1 cellular context compared by ENCODE assay signal in genomic region chr2:166373951-166374350, GRCh38.
TF ChIP-seq lines count a peak whose summit lies in the region.

No MANE protein-coding gene starts in this region.

TF ChIP-seq in HEK293, 187 proteins besides CTCF, POLR2A, EP300 and RAD21 (continued from another document):
- TF ChIP-seq ZBTB44 (tag by site-specific recombination; IDR thresholded peaks at IDR 0.05), result peak; percentile 77
- TF ChIP-seq BCL11B (tag by site-specific recombination; IDR thresholded peaks at IDR 0.05; ENCODE audit: low read depth), result no peak
- peak; percentile 51 for TF ChIP-seq ZBTB17 (tag by site-specific recombination; IDR thresholded peaks at IDR 0.05)
- TF ChIP-seq SCRT1 (tag by site-specific recombination; IDR thresholded peaks at IDR 0.05; ENCODE audit: borderline replicate concordance), result peak; percentile 86; the same call in 1 of the 2 replicates
- TF ChIP-seq ZNF529 (tag by site-specific recombination; IDR thresholded peaks at IDR 0.05; ENCODE audit: insufficient replicate concordance), result peak; percentile 62
- no peak for TF ChIP-seq ZNF148 (tag by site-specific recombination; IDR thresholded peaks at IDR 0.05; ENCODE audit: borderline replicate concordance)
- no peak for TF ChIP-seq ZNF654 (tag by site-specific recombination; IDR thresholded peaks at IDR 0.05; ENCODE audit: low read depth)
- peak; percentile 12; the same call in 1 of the 2 replicates for TF ChIP-seq ZNF596 (tag by site-specific recombination; IDR thresholded peaks at IDR 0.05)
- TF ChIP-seq IKZF3 (tag by site-specific recombination; IDR thresholded peaks at IDR 0.05), result peak; percentile 27; the same call in 1 of the 2 replicates
